ENCODE assay signal across 23 cellular contexts in genomic region chr15:27482344-27482743, GRCh38.
"Had no signal": no experiment of that assay in that cellular context is flagged by ENCODE, and none has a peak within 500 bp of the region (broad histone marks: within the 10 kb centered on the region; RNA-seq: fewer than 3 reads in every experiment).

No MANE protein-coding gene starts in this region.

- H3K36me3 ChIP-seq: colonic mucosa, gastrocnemius medialis, stomach, tibial artery, upper lobe of right lung had no signal

- H3K79me2 ChIP-seq: hepatocyte had no signal

- H3K27ac ChIP-seq: body of pancreas, colonic mucosa, epithelial cell of prostate, gastrocnemius medialis, hepatocyte, stomach, tibial artery, upper lobe of right lung had no signal

- H3K27ac Mint-ChIP-seq: activated CD4-positive, alpha-beta T cell treated with anti-CD3 and anti-CD28 coated beads for 36 hours; activated naive CD8-positive, alpha-beta T cell; naive thymus-derived CD4-positive, alpha-beta T cell; stimulated activated naive B cell treated with anti-CD40 and anti-IgM and Interleukin-4, amounts not matched to agents 10 μg/mL and 1 μg/mL and 100 μg/mL, for 72 hours had no signal

- DNase-seq: activated CD4-positive, alpha-beta T cell treated with anti-CD3 and anti-CD28 coated beads for 36 hours; activated CD4-positive, CD25-positive, alpha-beta regulatory T cell; activated effector memory CD4-positive, alpha-beta T cell treated with Interleukin-2 at 50 U/mL for 16 hours; activated naive CD4-positive, alpha-beta T cell treated with Interleukin-2 at 50 U/mL for 16 hours; anterior cingulate cortex; body of pancreas; cerebellar nuclear complex; colonic mucosa; effector CD8-positive, alpha-beta T cell; gastrocnemius medialis; midbrain; naive thymus-derived CD4-positive, alpha-beta T cell; right cardiac atrium; stimulated activated CD4-positive, alpha-beta T cell treated with anti-CD3 and anti-CD28 coated beads, Interleukin-15, amount 100 ng/mL, for 24 hours; stimulated activated CD4-positive, alpha-beta T cell treated with anti-CD3 and anti-CD28 coated beads, Interleukin-2, amount 100 ng/mL, for 24 hours; stimulated activated naive B cell treated with anti-CD40 and anti-IgM and Interleukin-4, amounts not matched to agents 10 μg/mL and 1 μg/mL and 100 μg/mL, for 72 hours; stomach; T-helper 2 cell; tibial artery; upper lobe of right lung had no signal

- H3K4me3 ChIP-seq: body of pancreas, colonic mucosa, gastrocnemius medialis, hepatocyte, stomach, tibial artery, upper lobe of right lung had no signal

- ATAC-seq: activated CD4-positive, alpha-beta T cell treated with anti-CD3 and anti-CD28 coated beads for 36 hours; body of pancreas; gastrocnemius medialis; naive thymus-derived CD4-positive, alpha-beta T cell; right cardiac atrium; stimulated activated naive B cell treated with anti-CD40 and anti-IgM and Interleukin-4, amounts not matched to agents 10 μg/mL and 1 μg/mL and 100 μg/mL, for 72 hours; upper lobe of right lung had no signal

- H3K27me3 Mint-ChIP-seq: activated CD4-positive, alpha-beta T cell treated with anti-CD3 and anti-CD28 coated beads for 36 hours; activated naive CD8-positive, alpha-beta T cell; naive thymus-derived CD4-positive, alpha-beta T cell; stimulated activated naive B cell treated with anti-CD40 and anti-IgM and Interleukin-4, amounts not matched to agents 10 μg/mL and 1 μg/mL and 100 μg/mL, for 72 hours had no signal

- H3K9me3 ChIP-seq: body of pancreas, colonic mucosa, gastrocnemius medialis, tibial artery, upper lobe of right lung had no signal

- H3K4me1 Mint-ChIP-seq: activated CD4-positive, alpha-beta T cell treated with anti-CD3 and anti-CD28 coated beads for 36 hours; naive thymus-derived CD4-positive, alpha-beta T cell; stimulated activated naive B cell treated with anti-CD40 and anti-IgM and Interleukin-4, amounts not matched to agents 10 μg/mL and 1 μg/mL and 100 μg/mL, for 72 hours had no signal

- H3K4me3 Mint-ChIP-seq: activated CD4-positive, alpha-beta T cell treated with anti-CD3 and anti-CD28 coated beads for 36 hours; activated naive CD8-positive, alpha-beta T cell; naive thymus-derived CD4-positive, alpha-beta T cell; stimulated activated naive B cell treated with anti-CD40 and anti-IgM and Interleukin-4, amounts not matched to agents 10 μg/mL and 1 μg/mL and 100 μg/mL, for 72 hours had no signal

- H3K27me3 ChIP-seq: body of pancreas, colonic mucosa, gastrocnemius medialis, hepatocyte, stomach, tibial artery, upper lobe of right lung had no signal

- H3K36me3 Mint-ChIP-seq: activated naive CD8-positive, alpha-beta T cell; naive thymus-derived CD4-positive, alpha-beta T cell; stimulated activated naive B cell treated with anti-CD40 and anti-IgM and Interleukin-4, amounts not matched to agents 10 μg/mL and 1 μg/mL and 100 μg/mL, for 72 hours had no signal

- H3K4me2 ChIP-seq: hepatocyte had no signal

- H3K4me1 ChIP-seq: body of pancreas, colonic mucosa, gastrocnemius medialis, stomach, tibial artery, upper lobe of right lung had no signal
